In the genomic region with DNA sequence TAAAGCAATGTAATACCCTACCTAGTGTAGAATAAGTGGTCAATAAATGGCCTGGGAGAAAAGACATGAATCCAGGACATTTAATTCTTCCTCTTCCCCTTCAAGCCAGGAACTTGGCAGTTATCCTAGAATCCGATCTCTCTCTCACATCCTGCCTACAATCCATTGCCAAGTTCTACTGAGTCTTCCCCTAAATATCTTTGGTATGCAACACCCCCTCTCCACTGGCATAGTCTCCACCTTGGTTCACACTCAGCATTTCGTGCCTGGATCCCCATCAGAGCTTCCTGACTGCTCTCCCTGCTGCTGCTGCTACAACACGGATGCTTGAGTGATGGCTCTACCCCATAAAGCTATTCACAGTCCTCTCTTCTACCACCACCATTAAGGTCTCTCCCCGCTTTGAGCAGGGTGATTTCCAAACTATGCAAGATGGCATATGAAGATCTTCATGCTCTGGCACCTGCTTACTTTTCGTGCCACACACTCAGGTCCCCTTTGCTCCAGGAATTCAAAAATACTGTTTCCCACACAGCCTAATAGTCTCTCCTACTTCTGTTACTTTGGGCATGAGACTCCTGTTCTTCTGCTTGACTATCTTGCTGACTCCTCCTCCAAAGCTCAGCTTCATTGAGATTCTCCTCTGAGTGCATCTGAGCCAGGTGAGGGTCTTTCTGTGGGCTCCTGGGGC, we compare ENCODE assay signal across 11 cellular contexts. TPM values are rescaled to one million over a fixed set of nuclear protein-coding genes. Genes with fewer than 3 reads are reported as not detected.
DNase-seq lines count a peak whose midpoint lies in the region; ATAC-seq and TF ChIP-seq lines count a peak whose summit lies in the region.
"Had no signal": no experiment of that assay in that cellular context is flagged by ENCODE, and none has a peak within 500 bp of the region (broad histone marks: within the 10 kb centered on the region; RNA-seq: fewer than 3 reads in every experiment).

No MANE protein-coding gene starts in this region.

- peak; percentile 97 for DNase-seq in GM04504 (ENCODE audit: low read depth)
- peak; percentile 84 for DNase-seq in RWPE2 (ENCODE audit: low spot score)
- peak; percentile 98 for DNase-seq in fibroblast of peridontal ligament (ENCODE audit: extremely low read depth)
- no peak for DNase-seq in sciatic nerve (ENCODE audit: low spot score)
- no peak for DNase-seq in stimulated activated naive CD8-positive, alpha-beta T cell treated with anti-CD3 and anti-CD28 coated beads, Interleukin-15, Interleukin-2, amounts not matched to agents 100 U/mL and 50 U/mL, for 24 hours
- DNase-seq in NCI-H2171 treated with DMSO at 0.1 percent for 48 hours (lab: John Stamatoyannopoulos, UW) = no peak
- no peak for DNase-seq in activated effector memory CD4-positive, alpha-beta T cell treated with Interleukin-2 at 50 U/mL for 16 hours
- no peak for DNase-seq in HEK293T (ENCODE audit: extremely low spot score)
- DNase-seq: activated B cell treated with CpG ODN at 0.5 μM for 24 hours; central memory CD4-positive, alpha-beta T cell; NCI-H2171 had no signal

- no peak for TF ChIP-seq CTCF in RWPE2 (IDR thresholded peaks at IDR 0.05; ENCODE audit: poor library complexity, severe bottlenecking)

- CTCF ChIA-PET in HEK293T (lab: Yijun Ruan, JAX) = no interaction called here

- ATAC-seq in RWPE2 (ENCODE audit: low read depth) = peak; percentile 96
- peak; percentile 59 for ATAC-seq in sciatic nerve
- ATAC-seq in stimulated activated naive CD8-positive, alpha-beta T cell treated with anti-CD3 and anti-CD28 coated beads, Interleukin-15, Interleukin-2, amounts not matched to agents 100 U/mL and 50 U/mL, for 24 hours = no peak

- peak overlapping the region; percentile 83 for H3K27ac ChIP-seq in RWPE2 (ENCODE audit: poor library complexity, severe bottlenecking)

- no peaks in the 10 kb centered on the region for H3K27me3 ChIP-seq in RWPE2 (ENCODE audit: insufficient read depth, poor library complexity, severe bottlenecking)

- intact Hi-C loops in sciatic nerve (cut with DNase I) = no loop called here

- no peaks in the 10 kb centered on the region for H3K9me3 ChIP-seq in RWPE2 (ENCODE audit: severe bottlenecking)

- POLR2A ChIA-PET in HEK293T (lab: Yijun Ruan, JAX) = no interaction called here

- no peak overlapping the region for H3K4me3 ChIP-seq in RWPE2 (ENCODE audit: severe bottlenecking)

- peaks cover 33% of the 10 kb centered on the region for H3K4me1 ChIP-seq in RWPE2 (ENCODE audit: insufficient read depth, poor library complexity, severe bottlenecking)

- no peaks in the 10 kb centered on the region for H3K36me3 ChIP-seq in RWPE2 (ENCODE audit: low read depth)

TF ChIP-seq in HEK293T, 16 proteins besides CTCF, POLR2A, EP300 and RAD21:
- TF ChIP-seq ARNT (IDR thresholded peaks at IDR 0.05) = no peak
- no peak for TF ChIP-seq FOXK2 (IDR thresholded peaks at IDR 0.05)
- no peak for TF ChIP-seq ZNF384 (IDR thresholded peaks at IDR 0.05)
- no peak for TF ChIP-seq SP1 (IDR thresholded peaks at IDR 0.05)
- TF ChIP-seq L3MBTL2 (conservative IDR thresholded peaks at IDR 0.05) = no peak
- no peak for TF ChIP-seq BHLHE40 (IDR thresholded peaks at IDR 0.05; ENCODE audit: borderline replicate concordance)
- TF ChIP-seq ELF4 (IDR thresholded peaks at IDR 0.05) = no peak
- no peak for TF ChIP-seq PKNOX1 (IDR thresholded peaks at IDR 0.05)
- no peak for TF ChIP-seq LEF1 (IDR thresholded peaks at IDR 0.05; ENCODE audit: borderline replicate concordance)
- TF ChIP-seq TARDBP (IDR thresholded peaks at IDR 0.05) = no peak
- TF ChIP-seq SUZ12 (IDR thresholded peaks at IDR 0.05) = no peak
- no peak for TF ChIP-seq FOXA1 (IDR thresholded peaks at IDR 0.05)
- no peak for TF ChIP-seq NFRKB (IDR thresholded peaks at IDR 0.05)
- no peak for TF ChIP-seq CTBP1 (IDR thresholded peaks at IDR 0.05; ENCODE audit: borderline replicate concordance)
- no peak for TF ChIP-seq FOXM1 (IDR thresholded peaks at IDR 0.05; ENCODE audit: borderline replicate concordance)
- no peak for TF ChIP-seq HDGF (IDR thresholded peaks at IDR 0.05; ENCODE audit: borderline replicate concordance)

RNA-seq across cellular contexts. Expression of gene ANK3, which starts 4.8 kb away (rescaled TPM):
- 203 TPM for total RNA-seq in sciatic nerve

Comparison
In these comparisons a context has a peak if more than half of its experiments do, and no peak if none do; other contexts are left out.
1. DNase-seq: peak in GM04504 (single experiment), RWPE2 (single experiment) and fibroblast of peridontal ligament (single experiment); none in sciatic nerve (single experiment), stimulated activated naive CD8-positive, alpha-beta T cell treated with anti-CD3 and anti-CD28 coated beads, Interleukin-15, Interleukin-2, amounts not matched to agents 100 U/mL and 50 U/mL, for 24 hours (single experiment), NCI-H2171 treated with DMSO at 0.1 percent for 48 hours (single experiment), activated effector memory CD4-positive, alpha-beta T cell treated with Interleukin-2 at 50 U/mL for 16 hours (single experiment) and HEK293T (single experiment).